In the genomic region with DNA sequence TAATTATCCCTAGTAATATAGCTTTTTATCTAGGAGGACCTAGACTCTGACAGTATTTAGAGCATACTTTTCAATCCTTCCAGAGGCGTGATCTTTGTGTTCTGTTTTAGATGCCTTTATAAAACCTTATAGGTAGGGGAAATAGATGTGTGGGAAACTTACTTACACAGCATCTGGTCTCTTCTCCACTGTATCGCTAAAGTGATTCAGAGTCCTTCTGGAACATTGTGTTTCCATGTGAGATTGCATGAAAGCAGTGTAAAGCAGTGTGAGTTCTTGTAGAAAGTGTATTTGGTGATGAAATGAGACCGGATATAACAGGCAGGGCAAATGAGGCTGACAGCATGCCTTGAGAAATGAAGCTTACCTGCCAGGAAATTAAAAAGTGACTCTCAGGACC, we compare ENCODE assay signal across 21 cellular contexts. TPM values are rescaled to one million over a fixed set of nuclear protein-coding genes. Genes with fewer than 3 reads are reported as not detected.
"Had no signal": no experiment of that assay in that cellular context is flagged by ENCODE, and none has a peak within 500 bp of the region (broad histone marks: within the 10 kb centered on the region; RNA-seq: fewer than 3 reads in every experiment).

No MANE protein-coding gene starts in this region.

- H3K9me3 ChIP-seq: SK-N-SH had no signal

- ATAC-seq: Panc1 had no signal

- H3K27ac ChIP-seq: RWPE1 had no signal

- H3K9ac ChIP-seq: SK-N-SH had no signal

- H3K9me2 ChIP-seq: SK-N-SH had no signal

- H3K4me2 ChIP-seq: SK-N-SH had no signal

- DNase-seq: Karpas-422, KG1, MM.1S, NCI-H1092 treated with DMSO at 0.1 percent for 48 hours, NCI-H1436, NCI-H187, NCI-H2029, NCI-H2081 treated with DMSO at 0.1 percent for 48 hours, NCI-H2171, NCI-H226, NCI-H446, NCI-H510A, NCI-H524 treated with DMSO at 0.1 percent for 48 hours, NCI-H69, NCI-H774, SHP77, SK-N-SH had no signal

RNA-seq across cellular contexts. Expression of a gene that starts 9.5 kb away (rescaled TPM):
- total RNA-seq: HT-29, SK-MEL-5 had no signal
- polyA plus RNA-seq: SK-N-SH had no signal

RNA-seq across cellular contexts. Expression of a gene that starts 47.4 kb away (rescaled TPM):
- total RNA-seq: HT-29, SK-MEL-5 had no signal
- polyA plus RNA-seq: SK-N-SH had no signal
